In the genomic region with DNA sequence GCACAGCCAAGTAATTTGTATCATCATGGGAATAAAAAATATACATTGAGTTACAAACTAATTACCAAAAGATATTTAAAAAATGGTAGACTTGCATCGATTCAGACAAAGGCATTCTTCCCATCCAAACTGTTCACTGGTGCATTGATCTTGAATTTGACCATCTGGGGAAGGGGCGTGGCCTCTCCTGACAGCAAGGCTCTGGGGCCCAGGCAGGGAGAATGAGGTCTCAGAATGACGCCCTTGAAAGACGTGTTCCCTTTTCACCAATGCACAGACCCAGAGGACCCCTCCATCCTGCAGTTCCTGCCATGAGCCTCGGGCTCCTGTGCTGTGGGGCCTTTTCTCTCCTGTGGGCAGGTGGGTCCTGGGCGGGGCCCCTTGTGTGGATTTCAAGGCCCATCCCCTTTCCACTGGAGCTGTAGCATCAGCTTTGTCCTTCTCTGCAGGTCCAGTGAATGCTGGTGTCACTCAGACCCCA, we compare ENCODE assay signal across 21 cellular contexts.
"Had no signal": no experiment of that assay in that cellular context is flagged by ENCODE, and none has a peak within 500 bp of the region (broad histone marks: within the 10 kb centered on the region; RNA-seq: fewer than 3 reads in every experiment).

No MANE protein-coding gene starts in this region.

- H2AFZ ChIP-seq: hepatocyte had no signal

- H3K9me3 ChIP-seq: ascending aorta, left ventricle myocardium inferior, testis, upper lobe of left lung had no signal

- DNase-seq: activated CD4-positive, alpha-beta T cell treated with anti-CD3 and anti-CD28 coated beads, Interleukin-2, amount 50 U/mL, for 48 hours; activated CD4-positive, CD25-positive, alpha-beta regulatory T cell treated with anti-CD3 and anti-CD28 coated beads, Interleukin-2, amount 50 U/mL, for 72 hours; brain microvascular endothelial cell; effector memory CD4-positive, alpha-beta T cell; foreskin melanocyte; immature natural killer cell; kidney glomerular epithelial cell; left ventricle myocardium inferior; natural killer cell; stimulated activated CD4-positive, alpha-beta T cell treated with anti-CD3 and anti-CD28 coated beads, Interleukin-4, amount 100 ng/mL, for 1 hour; stimulated activated naive CD4-positive, alpha-beta T cell; testis had no signal

- H3K4me2 ChIP-seq: hepatocyte had no signal

- H3K4me1 ChIP-seq: ascending aorta, left ventricle myocardium inferior, testis, upper lobe of left lung had no signal

- H3K27ac ChIP-seq: ascending aorta, brain microvascular endothelial cell, hepatocyte, left ventricle myocardium inferior, testis, upper lobe of left lung, VCaP had no signal

- H3K4me3 ChIP-seq: ascending aorta, hepatocyte, left ventricle myocardium inferior, testis, upper lobe of left lung had no signal

- H3K9me3 Mint-ChIP-seq: activated T-helper 17 cell treated with anti-CD3 and anti-CD28 coated beads, Interleukin-2, amount 50 U/mL, for 72 hours; central memory CD8-positive, alpha-beta T cell; immature natural killer cell; natural killer cell; T-helper 2 cell treated with Interferon-gamma antibody and Interleukin-4, amounts not matched to agents 5 μg/mL and 100 μg/mL, for 36 hours had no signal

- H3K36me3 Mint-ChIP-seq: immature natural killer cell, mesothelial cell of epicardium, natural killer cell had no signal

- H3K27ac Mint-ChIP-seq: activated T-helper 17 cell treated with anti-CD3 and anti-CD28 coated beads, Interleukin-2, amount 50 U/mL, for 72 hours; immature natural killer cell; mesothelial cell of epicardium; natural killer cell; T-helper 2 cell treated with Interferon-gamma antibody and Interleukin-4, amounts not matched to agents 5 μg/mL and 100 μg/mL, for 36 hours had no signal

- H3K4me1 Mint-ChIP-seq: mesothelial cell of epicardium had no signal

- H3K27me3 Mint-ChIP-seq: activated T-helper 17 cell treated with anti-CD3 and anti-CD28 coated beads, Interleukin-2, amount 50 U/mL, for 72 hours had no signal

- H3K79me2 ChIP-seq: hepatocyte had no signal

- H3K4me3 Mint-ChIP-seq: central memory CD8-positive, alpha-beta T cell; immature natural killer cell; mesothelial cell of epicardium; natural killer cell; T-helper 2 cell treated with Interferon-gamma antibody and Interleukin-4, amounts not matched to agents 5 μg/mL and 100 μg/mL, for 36 hours had no signal

- ATAC-seq: activated T-helper 17 cell treated with anti-CD3 and anti-CD28 coated beads, Interleukin-2, amount 50 U/mL, for 72 hours; natural killer cell; SK-N-SH treated with all-trans-retinoic acid at 6 μM for 48 hours had no signal

- H3K36me3 ChIP-seq: ascending aorta, brain microvascular endothelial cell, left ventricle myocardium inferior, upper lobe of left lung had no signal

- H3K27me3 ChIP-seq: ascending aorta, brain microvascular endothelial cell, testis, upper lobe of left lung had no signal
